In genomic region chr9:121350993-121351561, GRCh38 we compare ENCODE assay signal across 8 cellular contexts. TPM values are rescaled to one million over a fixed set of nuclear protein-coding genes. Genes with fewer than 3 reads are reported as not detected.
DNase-seq lines count a peak whose midpoint lies in the region; ATAC-seq and TF ChIP-seq lines count a peak whose summit lies in the region.

No MANE protein-coding gene starts in this region.

- H3K4me3 Mint-ChIP-seq in stimulated activated memory B cell treated with anti-CD40 and anti-IgM and Interleukin-4, amounts not matched to agents 10 μg/mL and 1 μg/mL and 100 μg/mL, for 72 hours = no peak overlapping the region

- ATAC-seq in GM19324 (IDR thresholded peaks at IDR 0.05; ENCODE audit: low FRiP score, unreplicated experiment) = no peak
- ATAC-seq in stimulated activated memory B cell treated with anti-CD40 and anti-IgM and Interleukin-4, amounts not matched to agents 10 μg/mL and 1 μg/mL and 100 μg/mL, for 72 hours = no peak
- ATAC-seq in HG02885 (IDR thresholded peaks at IDR 0.05; ENCODE audit: poor library complexity, unreplicated experiment) = no peak

- H3K27ac ChIP-seq in breast epithelium (peak overlapping the region; percentile 76 to 81), layer of hippocampus (ENCODE audit: low read depth, low read length) (peak overlapping the region; percentile 66), transverse colon (peak overlapping the region; percentile 68 to 96 (median 84))

- H3K9me3 ChIP-seq in breast epithelium = no peaks in the 10 kb centered on the region
- no peaks in the 10 kb centered on the region for H3K9me3 ChIP-seq in transverse colon

- H3K4me1 Mint-ChIP-seq in stimulated activated memory B cell treated with anti-CD40 and anti-IgM and Interleukin-4, amounts not matched to agents 10 μg/mL and 1 μg/mL and 100 μg/mL, for 72 hours = peaks cover 9% of the 10 kb centered on the region

- DNase-seq in ACHN (peak; percentile 34), NCI-H1048 (lab: John Stamatoyannopoulos, UW) (peak; percentile 75), breast epithelium (ENCODE audit: low spot score in 2 of 2) (peak in 1 of 2 donors; percentile 84), transverse colon (peak; percentile 68)

- peaks cover 12% of the 10 kb centered on the region for H3K36me3 ChIP-seq in breast epithelium
- peaks cover 0 to 6% (median 2%) of the 10 kb centered on the region in 4 donors for H3K36me3 ChIP-seq in transverse colon

- TF ChIP-seq POLR2A in breast epithelium (IDR thresholded peaks at IDR 0.05) (no peak), transverse colon (IDR thresholded peaks at IDR 0.05) (no peak)

- in situ Hi-C loops in ACHN (cut with HindIII; ENCODE audit: low pct_ligation_motif_present, low pct_unique_long_range_greater_than_20kb, low sequenced_read_pairs) (no loop called here), transverse colon (cut with MboI; ENCODE audit: low pct_ligation_motif_present in 1 of 4, low pct_unique_long_range_greater_than_20kb in 1 of 4, low sequenced_read_pairs in 3 of 4) (no loop called here)

- H3K27me3 Mint-ChIP-seq in stimulated activated memory B cell treated with anti-CD40 and anti-IgM and Interleukin-4, amounts not matched to agents 10 μg/mL and 1 μg/mL and 100 μg/mL, for 72 hours = no peaks in the 10 kb centered on the region

- 11 to 29% methylated on average over 1 to 2 of the region's 2 CpGs for WGBS in transverse colon (ENCODE audit: low coverage in 1 of 2), 2 donors

- H3K9me3 Mint-ChIP-seq in stimulated activated memory B cell treated with anti-CD40 and anti-IgM and Interleukin-4, amounts not matched to agents 10 μg/mL and 1 μg/mL and 100 μg/mL, for 72 hours = no peaks in the 10 kb centered on the region

- H3K4me3 ChIP-seq in breast epithelium (peak overlapping the region in 1 of 3 donors; percentile 21), transverse colon (no peak overlapping the region)

- H3K27ac Mint-ChIP-seq in stimulated activated memory B cell treated with anti-CD40 and anti-IgM and Interleukin-4, amounts not matched to agents 10 μg/mL and 1 μg/mL and 100 μg/mL, for 72 hours = no peak overlapping the region

- no peak for TF ChIP-seq EP300 in transverse colon (IDR thresholded peaks at IDR 0.05; ENCODE audit: low read depth)

- H3K4me1 ChIP-seq in breast epithelium = peaks cover 0 to 19% of the 10 kb centered on the region in 2 donors
- peaks cover 26 to 90% (median 49%) of the 10 kb centered on the region in 4 donors for H3K4me1 ChIP-seq in transverse colon

- no peaks in the 10 kb centered on the region for H3K27me3 ChIP-seq in breast epithelium
- no peaks in the 10 kb centered on the region for H3K27me3 ChIP-seq in layer of hippocampus (ENCODE audit: control insufficient read depth, insufficient read depth, low read length)
- no peaks in the 10 kb centered on the region for H3K27me3 ChIP-seq in transverse colon

- TF ChIP-seq CTCF in breast epithelium (IDR thresholded peaks at IDR 0.05) (no peak), transverse colon (IDR thresholded peaks at IDR 0.05) (no peak)

- H3K36me3 Mint-ChIP-seq in stimulated activated memory B cell treated with anti-CD40 and anti-IgM and Interleukin-4, amounts not matched to agents 10 μg/mL and 1 μg/mL and 100 μg/mL, for 72 hours = peaks cover 30% of the 10 kb centered on the region

- intact Hi-C loops in breast epithelium (cut with DNase I; ENCODE audit: low total_unique reads) (no loop called here), transverse colon (cut with DNase I; ENCODE audit: low total_unique reads) (no loop called here)

RNA-seq across cellular contexts. Expression of gene STOM, which starts 19.0 kb away (rescaled TPM):
- 100 to 1,000 TPM; 263 to 444 (median 334) TPM for total RNA-seq in breast epithelium
- 100 to 1,000 TPM in 2 of 4 donors, 10 to 100 TPM in 2; 78.2 to 195 (median 111) TPM for total RNA-seq in transverse colon
